ENCODE assay signal across 8 cellular contexts in genomic region chr6:36131517-36132220, GRCh38. TPM values are rescaled to one million over a fixed set of nuclear protein-coding genes. Genes with fewer than 3 reads are reported as not detected.
A peak's percentile ranks its signal among the peaks of the same experiment; 100 is the strongest.
DNase-seq lines count a peak whose midpoint lies in the region; ATAC-seq, FAIRE-seq and TF ChIP-seq lines count a peak whose summit lies in the region.

No MANE protein-coding gene starts in this region.

- peak; percentile 72 for DNase-seq in ELR (ENCODE audit: low read depth)
- DNase-seq in HTR-8/SVneo (ENCODE audit: insufficient read length, low spot score): peak; percentile 65
- DNase-seq in SK-MEL-5 (ENCODE audit: low read depth, low spot score): peak; percentile 18
- DNase-seq in brain microvascular endothelial cell: peak; percentile 77
- DNase-seq in right lobe of liver: peak; percentile 61 to 74 (median 67)
- peak; percentile 70 for DNase-seq in stimulated activated CD8-positive, alpha-beta memory T cell treated with anti-CD3 and anti-CD28 coated beads, Interleukin-4, amount 100 ng/mL, for 48 hours
- no peak for DNase-seq in NCI-H1930 (lab: John Stamatoyannopoulos, UW)

- WGBS in right lobe of liver (ENCODE audit: insufficient coverage, low coverage, low lambda C conversion rate, missing lambda C conversion rate): 14% methylated on average over 4 of the region's 8 CpGs

- H3K4me3 ChIP-seq in brain microvascular endothelial cell (ENCODE audit: low read depth, low read length) (peak overlapping the region; percentile 9), right lobe of liver (peak overlapping the region in 1 of 3 donors; percentile 51)

- no peak for FAIRE-seq in HTR-8/SVneo (lab: Jason Lieb, UNC)

- TF ChIP-seq POLR2A in right lobe of liver (IDR thresholded peaks at IDR 0.05): no peak

- ATAC-seq in GM21529 (IDR thresholded peaks at IDR 0.05; ENCODE audit: unreplicated experiment): peak; percentile 88
- peak; percentile 54 to 75 (median 62) for ATAC-seq in right lobe of liver

- H3K27ac ChIP-seq in brain microvascular endothelial cell (peak overlapping the region; percentile 27), right lobe of liver (peak overlapping the region; percentile 21 to 70 (median 55))

- no peaks in the 10 kb centered on the region for H3K9me3 ChIP-seq in right lobe of liver

- intact Hi-C loops in right lobe of liver (cut with DNase I): loop anchor here in 1 of 2 donors (10.0 kb wide), 1 partner anchor 223 kb away; no protein-coding TSS in a partner anchor

- TF ChIP-seq CTCF in brain microvascular endothelial cell (IDR thresholded peaks at IDR 0.05; ENCODE audit: low read depth, low read length, missing control alignments) (no peak), right lobe of liver (IDR thresholded peaks at IDR 0.05) (no peak)

- H3K36me3 ChIP-seq in brain microvascular endothelial cell (replicated peaks) (no peaks in the 10 kb centered on the region), right lobe of liver (no peaks in the 10 kb centered on the region)

- H3K27me3 ChIP-seq in brain microvascular endothelial cell (replicated peaks): no peaks in the 10 kb centered on the region
- no peaks in the 10 kb centered on the region for H3K27me3 ChIP-seq in right lobe of liver

- in situ Hi-C loops in SK-MEL-5 (cut with HindIII; ENCODE audit: low pct_unique_long_range_greater_than_20kb, low sequenced_read_pairs) (no loop called here), brain microvascular endothelial cell (cut with HindIII; ENCODE audit: low pct_ligation_motif_present, low sequenced_read_pairs) (no loop called here)

- peaks cover 0 to 14% (median 0%) of the 10 kb centered on the region in 4 donors for H3K4me1 ChIP-seq in right lobe of liver

RNA-seq across cellular contexts. Expression of gene MAPK13, which starts 1.4 kb away (rescaled TPM):
- total RNA-seq in SK-MEL-5 (2014; rRNA removed; shearing (Covaris generic)): 0.05 TPM in 1 of 2 replicates, not detected in the other
- 0.03 and 0.54 TPM in 2 replicates for polyA plus RNA-seq in SK-MEL-5 (2015; cell fraction: cytosol; rRNA removed)
- 0.38 and 1.3 TPM in 2 replicates for polyA plus RNA-seq in SK-MEL-5 (2015; cell fraction: nucleus; rRNA removed)
- 1 to 10 TPM; 2.2 to 5.0 (median 3.0) TPM for total RNA-seq in right lobe of liver

Comparison
In these comparisons a context has a peak if more than half of its experiments do, and no peak if none do; other contexts are left out.
1. DNase-seq: peak in ELR (single experiment), HTR-8/SVneo (single experiment), SK-MEL-5 (single experiment), brain microvascular endothelial cell (single experiment), right lobe of liver (3 of 3) and stimulated activated CD8-positive, alpha-beta memory T cell treated with anti-CD3 and anti-CD28 coated beads, Interleukin-4, amount 100 ng/mL, for 48 hours (single experiment); none in NCI-H1930 (0 of 2).